ENCODE assay signal across 23 cellular contexts in genomic region chr20:8895472-8895871, GRCh38.
"Had no signal": no experiment of that assay in that cellular context is flagged by ENCODE, and none has a peak within 500 bp of the region (broad histone marks: within the 10 kb centered on the region; RNA-seq: fewer than 3 reads in every experiment).

No MANE protein-coding gene starts in this region.

- H3K4me1 ChIP-seq: right atrium auricular region, stomach, testis, thyroid gland, transverse colon, upper lobe of left lung, vagina had no signal

- DNase-seq: islet precursor cell; left ventricle myocardium inferior; mesendoderm; mucosa of descending colon; naive thymus-derived CD4-positive, alpha-beta T cell; ovary; stimulated activated CD4-positive, alpha-beta T cell treated with anti-CD3 and anti-CD28 coated beads, Interleukin-12 subunit alpha, Interleukin-12 subunit beta, amount 100 ng/mL, for 4 hours; stimulated activated CD4-positive, alpha-beta T cell treated with anti-CD3 and anti-CD28 coated beads, Interleukin-15, amount 100 ng/mL, for 24 hours; stimulated activated CD4-positive, alpha-beta T cell treated with anti-CD3 and anti-CD28 coated beads, Interleukin-2, amount 100 ng/mL, for 24 hours; stimulated activated CD4-positive, alpha-beta T cell treated with anti-CD3 and anti-CD28 coated beads, Interleukin-4, amount 100 ng/mL, for 1 hour; stimulated activated naive B cell treated with anti-CD40 and anti-IgM and Interleukin-4, amounts not matched to agents 10 μg/mL and 1 μg/mL and 100 μg/mL, for 72 hours; stimulated activated naive CD8-positive, alpha-beta T cell treated with anti-CD3 and anti-CD28 coated beads, Interleukin-15, Interleukin-2, amounts not matched to agents 100 U/mL and 50 U/mL, for 24 hours; stomach; testis; thyroid gland; transverse colon; upper lobe of left lung had no signal

- H3K27ac ChIP-seq: left ventricle myocardium inferior, ovary, right atrium auricular region, skin epidermis, stomach, testis, thyroid gland, transverse colon, upper lobe of left lung, vagina had no signal

- ATAC-seq: mucosa of descending colon; naive thymus-derived CD4-positive, alpha-beta T cell; natural killer cell treated with Interleukin-12 subunit alpha and Interleukin-12 subunit beta and Interleukin-15 and Interleukin-18, amount 100 ng/mL, for 72 hours; sciatic nerve; stimulated activated naive B cell treated with anti-CD40 and anti-IgM and Interleukin-4, amounts not matched to agents 10 μg/mL and 1 μg/mL and 100 μg/mL, for 72 hours; stimulated activated naive CD8-positive, alpha-beta T cell treated with anti-CD3 and anti-CD28 coated beads, Interleukin-15, Interleukin-2, amounts not matched to agents 100 U/mL and 50 U/mL, for 24 hours had no signal

- H3K27me3 ChIP-seq: ovary, right atrium auricular region, stomach, testis, thyroid gland, transverse colon, upper lobe of left lung, vagina had no signal

- H3K4me3 ChIP-seq: left ventricle myocardium inferior, lung, mucosa of descending colon, ovary, right atrium auricular region, skin epidermis, stomach, testis, thyroid gland, transverse colon, upper lobe of left lung, vagina had no signal

- H3K36me3 ChIP-seq: ovary, right atrium auricular region, stomach, thyroid gland, transverse colon, upper lobe of left lung, vagina had no signal

- H3K9me3 ChIP-seq: ovary, testis, thyroid gland had no signal
